In the genomic region with DNA sequence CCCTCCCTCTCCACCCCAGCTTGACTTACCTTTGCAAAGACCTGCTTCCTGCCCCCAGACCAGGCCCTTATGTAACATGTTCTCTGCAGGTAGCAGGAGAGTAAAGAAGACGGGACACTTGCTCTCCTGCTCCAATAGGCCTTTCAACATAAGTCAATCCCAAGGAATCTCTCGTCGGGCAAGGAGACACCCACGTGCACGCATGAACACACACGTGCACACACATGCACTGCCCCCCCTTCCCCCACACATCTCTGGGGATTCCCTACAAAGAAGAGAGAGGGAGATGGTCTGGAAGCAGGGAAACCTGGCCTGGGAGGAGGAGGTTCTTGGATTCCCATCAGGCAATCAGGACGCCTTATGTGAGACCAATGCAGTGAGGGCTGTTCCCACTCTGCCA, we compare ENCODE assay signal across 36 cellular contexts. TPM values are rescaled to one million over a fixed set of nuclear protein-coding genes. Genes with fewer than 3 reads are reported as not detected.
"Had no signal": no experiment of that assay in that cellular context is flagged by ENCODE, and none has a peak within 500 bp of the region (broad histone marks: within the 10 kb centered on the region; RNA-seq: fewer than 3 reads in every experiment).

No MANE protein-coding gene starts in this region.

- ATAC-seq: naive thymus-derived CD8-positive, alpha-beta T cell; natural killer cell treated with Interleukin-12 subunit alpha and Interleukin-12 subunit beta and Interleukin-15 and Interleukin-18, amount 100 ng/mL, for 72 hours; pancreas; sciatic nerve; stimulated activated memory B cell treated with anti-CD40 and anti-IgM and Interleukin-4, amounts not matched to agents 10 μg/mL and 1 μg/mL and 100 μg/mL, for 72 hours; stimulated activated naive CD8-positive, alpha-beta T cell treated with anti-CD3 and anti-CD28 coated beads, Interleukin-15, amount 100 ng/mL, for 72 hours; stimulated activated naive CD8-positive, alpha-beta T cell treated with anti-CD3 and anti-CD28 coated beads, Interleukin-15, Interleukin-2, amounts not matched to agents 100 U/mL and 50 U/mL, for 24 hours; upper lobe of right lung had no signal

- H3K4me2 ChIP-seq: neural progenitor cell, smooth muscle cell had no signal

- H3K9me3 ChIP-seq: neutrophil, pancreas, prostate gland, right atrium auricular region, spleen, suprapubic skin, testis, tibial artery, transverse colon, upper lobe of right lung, uterus had no signal

- H3K36me3 ChIP-seq: neural progenitor cell, neutrophil, pancreas, prostate gland, right atrium auricular region, spleen, suprapubic skin, tibial artery, transverse colon, upper lobe of right lung, uterus had no signal

- H3K27ac ChIP-seq: neural progenitor cell, neutrophil, pancreas, prostate gland, right atrium auricular region, skin epidermis, spleen, suprapubic skin, testis, tibial artery, transverse colon, upper lobe of right lung, uterus had no signal

- DNase-seq: naive B cell; naive thymus-derived CD8-positive, alpha-beta T cell; nephron progenitor cell; nucleus accumbens; pancreas; retina; spleen; stimulated activated CD4-positive, alpha-beta T cell treated with anti-CD3 and anti-CD28 coated beads, Interleukin-12 subunit alpha, Interleukin-12 subunit beta, amount 100 ng/mL, for 4 hours; stimulated activated CD4-positive, alpha-beta T cell treated with anti-CD3 and anti-CD28 coated beads, Interleukin-1b, Interleukin-23, amount 100 ng/mL, for 48 hours; stimulated activated CD4-positive, alpha-beta T cell treated with anti-CD3 and anti-CD28 coated beads, Interleukin-4, amount 100 ng/mL, for 1 hour; stimulated activated CD4-positive, alpha-beta T cell treated with anti-CD3 and anti-CD28 coated beads, Interleukin-4, amount 100 ng/mL, for 4 hours; stimulated activated CD8-positive, alpha-beta memory T cell treated with anti-CD3 and anti-CD28 coated beads, Interleukin-4, amount 100 ng/mL, for 48 hours; stimulated activated naive CD4-positive, alpha-beta T cell; stimulated activated naive CD8-positive, alpha-beta T cell treated with anti-CD3 and anti-CD28 coated beads, Interleukin-15, amount 100 ng/mL, for 72 hours; stimulated activated naive CD8-positive, alpha-beta T cell treated with anti-CD3 and anti-CD28 coated beads, Interleukin-15, Interleukin-2, amounts not matched to agents 100 U/mL and 50 U/mL, for 24 hours; substantia nigra; testis; tibial artery; transverse colon; upper lobe of right lung; uterus had no signal

- H3K4me1 ChIP-seq: pancreas, prostate gland, right atrium auricular region, spleen, suprapubic skin, tibial artery, transverse colon, upper lobe of right lung, uterus had no signal

- H3K4me3 ChIP-seq: neural progenitor cell, pancreas, prostate gland, right atrium auricular region, skin epidermis, smooth muscle cell, spleen, suprapubic skin, testis, tibial artery, transverse colon, upper lobe of right lung, uterus had no signal

- H3K27me3 ChIP-seq: neural progenitor cell, pancreas, right atrium auricular region, testis, transverse colon, upper lobe of right lung, uterus had no signal

- H3K9ac ChIP-seq: neural progenitor cell had no signal

- H2AFZ ChIP-seq: neural progenitor cell had no signal

RNA-seq across cellular contexts. Expression of a gene that starts 41.4 kb away (rescaled TPM):
- total RNA-seq: naive thymus-derived CD8-positive, alpha-beta T cell; natural killer cell treated with Interleukin-12 subunit alpha and Interleukin-12 subunit beta and Interleukin-15 and Interleukin-18, amount 100 ng/mL, for 72 hours; omental fat pad; osteocyte; pancreas; posterior vena cava; pulmonary artery endothelial cell; right atrium auricular region; sciatic nerve; smooth muscle cell; spleen; suprapubic skin; transverse colon; upper lobe of right lung; urinary bladder; uterus had no signal
- polyA plus RNA-seq: naive thymus-derived CD8-positive, alpha-beta T cell; pancreas; smooth muscle cell; spleen; urinary bladder had no signal
